In genomic region chr2:215664847-215665525, GRCh38 we compare ENCODE assay signal across 8 cellular contexts.
DNase-seq lines count a peak whose midpoint lies in the region; ATAC-seq, FAIRE-seq and TF ChIP-seq lines count a peak whose summit lies in the region.

No MANE protein-coding gene starts in this region.

- H3K27ac ChIP-seq in kidney (ENCODE audit: low read depth in 2 of 2, low read length in 2 of 2): no peak overlapping the region

- no peak overlapping the region for H3K9ac ChIP-seq in kidney (ENCODE audit: low read length in 2 of 2)

- FAIRE-seq in kidney (lab: Jason Lieb, UNC): no peak

- intact Hi-C loops in kidney (cut with DNase I): no loop called here

- no peaks in the 10 kb centered on the region for H3K4me1 ChIP-seq in kidney (ENCODE audit: control insufficient read depth in 1 of 2, insufficient read depth in 1 of 2, low read depth in 1 of 2, low read length in 2 of 2)

- H3K36me3 ChIP-seq in kidney (ENCODE audit: control insufficient read depth in 1 of 2, insufficient read depth in 2 of 2, low read length in 2 of 2): no peaks in the 10 kb centered on the region

- TF ChIP-seq CTCF in kidney (IDR thresholded peaks at IDR 0.05; ENCODE audit: borderline replicate concordance, extremely low read depth, insufficient read depth): no peak

- H3K9me3 ChIP-seq in kidney (ENCODE audit: control insufficient read depth in 1 of 2, low read length in 2 of 2): no peaks in the 10 kb centered on the region

- ATAC-seq in GM18520 (IDR thresholded peaks at IDR 0.05; ENCODE audit: unreplicated experiment): peak; percentile 71
- ATAC-seq in HG03039 (IDR thresholded peaks at IDR 0.05; ENCODE audit: unreplicated experiment): peak; percentile 64

- DNase-seq in SKM-1 treated with dmso at 0.1 percent for 144 hours (lab: John Stamatoyannopoulos, UW; ENCODE audit: unreplicated experiment) (peak; percentile 74), kidney glomerular epithelial cell (lab: John Stamatoyannopoulos, UW) (peak; percentile 84), NCI-H1105 (lab: John Stamatoyannopoulos, UW) (no peak), ureter (ENCODE audit: low spot score) (no peak), kidney (no peak), DMS79 (lab: John Stamatoyannopoulos, UW) (no peak)

- no peak overlapping the region for H3K4me3 ChIP-seq in kidney (ENCODE audit: low read length in 2 of 2)

Comparison
In these comparisons a context has a peak if more than half of its experiments do, and no peak if none do; other contexts are left out.
1. DNase-seq: peak in SKM-1 treated with dmso at 0.1 percent for 144 hours (single experiment) and kidney glomerular epithelial cell (single experiment); none in NCI-H1105 (single experiment), ureter (single experiment), kidney (single experiment) and DMS79 (single experiment).